10 cellular contexts compared by ENCODE assay signal in the genomic region with DNA sequence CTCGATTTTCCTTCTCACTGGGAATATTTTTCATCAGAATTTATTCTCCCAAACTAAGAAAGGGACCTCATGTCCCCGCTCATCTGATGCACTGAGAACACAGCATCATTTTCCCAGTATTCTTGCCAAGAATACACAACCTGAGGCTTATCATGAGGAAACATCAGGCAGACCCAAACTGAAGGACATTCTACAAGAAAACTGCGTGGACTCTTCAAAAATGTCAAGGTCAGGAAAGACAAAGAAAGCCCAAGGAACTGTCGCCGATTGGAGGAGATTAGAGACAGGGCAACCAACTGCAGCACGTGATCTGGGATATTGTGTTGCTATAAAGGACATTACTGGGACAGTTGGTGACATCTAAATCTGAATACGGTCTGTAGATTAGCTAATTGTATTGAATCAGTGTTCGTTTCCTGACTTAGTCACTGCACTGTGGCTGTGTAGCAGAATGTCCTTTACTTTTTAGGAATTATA.
DNase-seq lines count a peak whose midpoint lies in the region; ATAC-seq, FAIRE-seq and TF ChIP-seq lines count a peak whose summit lies in the region.
"Had no signal": no experiment of that assay in that cellular context is flagged by ENCODE, and none has a peak within 500 bp of the region (broad histone marks: within the 10 kb centered on the region; RNA-seq: fewer than 3 reads in every experiment).

No MANE protein-coding gene starts in this region.

- H3K27me3 Mint-ChIP-seq in activated T-helper 2 cell treated with anti-CD3 and anti-CD28 coated beads, Interferon-gamma antibody, Interleukin-2, Interleukin-4, amounts not matched to agents 10 μg/mL and 5 μg/mL and 100 μg/mL, durations not matched to agents 14 hours and 24 hours and 36 hours (ENCODE audit: low read depth) = peaks cover 34% of the 10 kb centered on the region

- no peaks in the 10 kb centered on the region for H3K27me3 ChIP-seq in keratinocyte (ENCODE audit: control insufficient read depth, extremely low read depth, insufficient read depth, low read length)

- no peaks in the 10 kb centered on the region for H3K36me3 Mint-ChIP-seq in activated T-helper 2 cell treated with anti-CD3 and anti-CD28 coated beads, Interferon-gamma antibody, Interleukin-2, Interleukin-4, amounts not matched to agents 10 μg/mL and 5 μg/mL and 100 μg/mL, durations not matched to agents 14 hours and 24 hours and 36 hours (ENCODE audit: low read depth)

- no peaks in the 10 kb centered on the region for H3K9me3 ChIP-seq in keratinocyte (ENCODE audit: control insufficient read depth, low read depth, low read length)

- H3K4me1 ChIP-seq in keratinocyte (ENCODE audit: control insufficient read depth, extremely low read depth, insufficient read depth, low read length) = peaks cover 12% of the 10 kb centered on the region

- dilution Hi-C loops in keratinocyte (cut with MboI; ENCODE audit: extremely low pct_ligation_motif_present, low sequenced_read_pairs) = no loop called here

- DNase-seq in EL (peak; percentile 17), keratinocyte (ENCODE audit: low read depth, low spot score) (no peak), skeletal muscle cell (ENCODE audit: low read depth) (no peak), D721Med (ENCODE audit: insufficient read length, low spot score) (no peak)
- DNase-seq in activated T-helper 2 cell treated with anti-CD3 and anti-CD28 coated beads, Interferon-gamma antibody, Interleukin-2, Interleukin-4, amounts not matched to agents 10 μg/mL and 5 μg/mL and 100 μg/mL, durations not matched to agents 14 hours and 24 hours and 36 hours (ENCODE audit: low spot score) = no peak
- DNase-seq: NCI-H748 treated with DMSO at 0.1 percent for 48 hours had no signal

- H3K4me2 ChIP-seq in keratinocyte (ENCODE audit: control insufficient read depth, extremely low read depth, insufficient read depth, low read depth, low read length) = peak overlapping the region; percentile 84

- peak overlapping the region; percentile 53 for H3K4me3 Mint-ChIP-seq in activated T-helper 2 cell treated with anti-CD3 and anti-CD28 coated beads, Interferon-gamma antibody, Interleukin-2, Interleukin-4, amounts not matched to agents 10 μg/mL and 5 μg/mL and 100 μg/mL, durations not matched to agents 14 hours and 24 hours and 36 hours (ENCODE audit: low read depth)

- no peak overlapping the region for H3K27ac ChIP-seq in keratinocyte (ENCODE audit: control insufficient read depth, insufficient read depth, low read length)

- ATAC-seq in HG02798 (IDR thresholded peaks at IDR 0.05; ENCODE audit: poor library complexity, unreplicated experiment) (no peak), GM21367 (IDR thresholded peaks at IDR 0.05; ENCODE audit: unreplicated experiment) (no peak), HG03520 (IDR thresholded peaks at IDR 0.05; ENCODE audit: unreplicated experiment) (no peak)

- no peaks in the 10 kb centered on the region for H3K9me3 Mint-ChIP-seq in activated T-helper 2 cell treated with anti-CD3 and anti-CD28 coated beads, Interferon-gamma antibody, Interleukin-2, Interleukin-4, amounts not matched to agents 10 μg/mL and 5 μg/mL and 100 μg/mL, durations not matched to agents 14 hours and 24 hours and 36 hours

- FAIRE-seq in keratinocyte (lab: Jason Lieb, UNC) = no peak
- FAIRE-seq in D721Med (lab: Jason Lieb, UNC) = no peak
- FAIRE-seq: endometrium had no signal

- TF ChIP-seq CTCF in keratinocyte (optimal IDR thresholded peaks at IDR 0.05 in 1 of 3, IDR thresholded peaks at IDR 0.05 in 1 of 3, conservative IDR thresholded peaks at IDR 0.05 in 1 of 3; ENCODE audit: extremely low read depth in 1 of 3, insufficient read depth in 2 of 3, low read length in 3 of 3) (no peak), D721Med (IDR thresholded peaks at IDR 0.05; ENCODE audit: insufficient read depth, missing control alignments) (no peak)

- no peaks in the 10 kb centered on the region for H3K9me1 ChIP-seq in keratinocyte (ENCODE audit: control insufficient read depth, extremely low read depth, insufficient read depth, low read length)

- H2AFZ ChIP-seq in keratinocyte (ENCODE audit: control insufficient read depth, low read length) = no peak overlapping the region

- H3K4me1 Mint-ChIP-seq in activated T-helper 2 cell treated with anti-CD3 and anti-CD28 coated beads, Interferon-gamma antibody, Interleukin-2, Interleukin-4, amounts not matched to agents 10 μg/mL and 5 μg/mL and 100 μg/mL, durations not matched to agents 14 hours and 24 hours and 36 hours (ENCODE audit: low read depth) = peaks cover 35% of the 10 kb centered on the region

- H3K79me2 ChIP-seq in keratinocyte (ENCODE audit: control insufficient read depth, insufficient read depth, low read length) = no peaks in the 10 kb centered on the region

- H3K36me3 ChIP-seq in keratinocyte (ENCODE audit: control insufficient read depth in 2 of 2, extremely low read depth in 1 of 2, insufficient read depth in 2 of 2, low read length in 2 of 2) = no peaks in the 10 kb centered on the region

- intact Hi-C loops in activated T-helper 2 cell treated with anti-CD3 and anti-CD28 coated beads, Interferon-gamma antibody, Interleukin-2, Interleukin-4, amounts not matched to agents 10 μg/mL and 5 μg/mL and 100 μg/mL, durations not matched to agents 14 hours and 24 hours and 36 hours (cut with micrococcal nuclease) = loop anchor here (1.0 to 5.0 kb wide), 6 partner anchors 69 to 364 kb away; a partner anchor contains a TSS

- H3K4me3 ChIP-seq in keratinocyte (ENCODE audit: control insufficient read depth in 2 of 3, extremely low read depth in 1 of 3, insufficient read depth in 2 of 3, low read depth in 1 of 3, low read length in 3 of 3) (peak overlapping the region in 1 of 3 experiments; percentile 56), skeletal muscle cell (ENCODE audit: low read depth, low read length) (peak overlapping the region; percentile 43)

- H3K27ac Mint-ChIP-seq in activated T-helper 2 cell treated with anti-CD3 and anti-CD28 coated beads, Interferon-gamma antibody, Interleukin-2, Interleukin-4, amounts not matched to agents 10 μg/mL and 5 μg/mL and 100 μg/mL, durations not matched to agents 14 hours and 24 hours and 36 hours = peak overlapping the region; percentile 22

- H4K20me1 ChIP-seq in keratinocyte (ENCODE audit: control insufficient read depth, extremely low read depth, insufficient read depth, low read length) = no peaks in the 10 kb centered on the region

- no peak overlapping the region for H3K9ac ChIP-seq in keratinocyte (ENCODE audit: control insufficient read depth, extremely low read depth, insufficient read depth, low read length)
